Comparison of ENCODE assay signal across 8 cellular contexts in genomic region chr14:22886500-22887259, GRCh38. TPM values are rescaled to one million over a fixed set of nuclear protein-coding genes. Genes with fewer than 3 reads are reported as not detected.
A peak's percentile ranks its signal among the peaks of the same experiment; 100 is the strongest.
DNase-seq lines count a peak whose midpoint lies in the region; ATAC-seq and TF ChIP-seq lines count a peak whose summit lies in the region.

No MANE protein-coding gene starts in this region.

- no peaks in the 10 kb centered on the region for H3K9me3 ChIP-seq in neuron (ENCODE audit: low read length)
- H3K9me3 ChIP-seq in suprapubic skin = no peaks in the 10 kb centered on the region

- no peaks in the 10 kb centered on the region for H3K9me3 Mint-ChIP-seq in activated T-cell treated with anti-CD3 and anti-CD28 coated beads, Interleukin-2, amount 50 U/mL, for 24 hours

- DNase-seq in ACHN (peak; percentile 71), NOMO-1 (lab: John Stamatoyannopoulos, UW; ENCODE audit: unreplicated experiment in 2 of 2) (peak; percentile 70 to 73), fibroblast of pulmonary artery (ENCODE audit: low read depth) (peak; percentile 54), suprapubic skin (ENCODE audit: low spot score in 2 of 2) (peak; percentile 83 to 88)
- DNase-seq in activated T-cell treated with anti-CD3 and anti-CD28 coated beads, Interleukin-2, amount 50 U/mL, for 24 hours = peak; percentile 81

- peaks cover 54% of the 10 kb centered on the region for H3K4me1 ChIP-seq in neuron (ENCODE audit: insufficient read depth, low read length)
- H3K4me1 ChIP-seq in suprapubic skin = peaks cover 49% of the 10 kb centered on the region

- H3K36me3 ChIP-seq in neuron (ENCODE audit: insufficient read depth, low read length) (no peaks in the 10 kb centered on the region), suprapubic skin (no peaks in the 10 kb centered on the region)

- no peak for TF ChIP-seq EP300 in suprapubic skin (IDR thresholded peaks at IDR 0.05)

- H3K4me3 ChIP-seq in fibroblast of pulmonary artery (replicated peaks; ENCODE audit: low read depth, low read length) = peak overlapping the region; percentile 69
- peak overlapping the region; percentile 60 for H3K4me3 ChIP-seq in neuron (ENCODE audit: low read length)
- peak overlapping the region; percentile 55 for H3K4me3 ChIP-seq in suprapubic skin

- H3K36me3 Mint-ChIP-seq in activated T-cell treated with anti-CD3 and anti-CD28 coated beads, Interleukin-2, amount 50 U/mL, for 24 hours (ENCODE audit: low read depth) = no peaks in the 10 kb centered on the region

- peak overlapping the region; percentile 64 for H3K27ac ChIP-seq in suprapubic skin

- no peaks in the 10 kb centered on the region for H3K27me3 Mint-ChIP-seq in activated T-cell treated with anti-CD3 and anti-CD28 coated beads, Interleukin-2, amount 50 U/mL, for 24 hours

- H3K4me1 Mint-ChIP-seq in activated T-cell treated with anti-CD3 and anti-CD28 coated beads, Interleukin-2, amount 50 U/mL, for 24 hours (ENCODE audit: low read depth) = peaks cover 51% of the 10 kb centered on the region

- TF ChIP-seq CTCF in fibroblast of pulmonary artery (IDR thresholded peaks at IDR 0.05; ENCODE audit: low read length, missing control alignments) (no peak), suprapubic skin (IDR thresholded peaks at IDR 0.05) (no peak)

- 8% methylated on average over 16 of the region's 77 CpGs for WGBS in suprapubic skin

- in situ Hi-C loops in ACHN (cut with HindIII; ENCODE audit: low pct_ligation_motif_present, low pct_unique_long_range_greater_than_20kb, low sequenced_read_pairs) = no loop called here

- peak overlapping the region; percentile 80 for H2AFZ ChIP-seq in neuron (ENCODE audit: low read depth, low read length)

- H3K27ac Mint-ChIP-seq in activated T-cell treated with anti-CD3 and anti-CD28 coated beads, Interleukin-2, amount 50 U/mL, for 24 hours = peak overlapping the region; percentile 86

- H3K4me3 Mint-ChIP-seq in activated T-cell treated with anti-CD3 and anti-CD28 coated beads, Interleukin-2, amount 50 U/mL, for 24 hours = peak overlapping the region; percentile 77

- H3K27me3 ChIP-seq in neuron (ENCODE audit: insufficient read depth, low read length) (no peaks in the 10 kb centered on the region), suprapubic skin (no peaks in the 10 kb centered on the region)

- TF ChIP-seq POLR2A in suprapubic skin (IDR thresholded peaks at IDR 0.05) = no peak

- ATAC-seq in GM18909 (IDR thresholded peaks at IDR 0.05; ENCODE audit: poor library complexity, unreplicated experiment) (peak; percentile 53), HG03135 (IDR thresholded peaks at IDR 0.05; ENCODE audit: unreplicated experiment) (peak; percentile 52)

RNA-seq across cellular contexts. Expression of gene REM2, which starts 3.7 kb away (rescaled TPM):
- 1 to 10 TPM in 2 of 4 donors, under 1 TPM in 2; 0.89 to 5.4 (median 1.2) TPM for total RNA-seq in suprapubic skin

RNA-seq across cellular contexts. Expression of gene LRP10, which starts 15.1 kb away (rescaled TPM):
- 100 to 1,000 TPM in 3 of 4 donors, 10 to 100 TPM in 1; 97.8 to 170 (median 157) TPM for total RNA-seq in suprapubic skin

RNA-seq across cellular contexts. Expression of gene RBM23, which starts 32.3 kb away (rescaled TPM):
- total RNA-seq in suprapubic skin = 100 to 1,000 TPM in 1 of 4 donors, 10 to 100 TPM in 3; 64.5 to 104 (median 93.0) TPM

RNA-seq across cellular contexts. Expression of gene PRMT5, which starts 42.5 kb away (rescaled TPM):
- total RNA-seq in suprapubic skin = 10 to 100 TPM; 44.0 to 58.4 (median 50.3) TPM

RNA-seq across cellular contexts. Expression of gene MMP14, which starts 50.3 kb away (rescaled TPM):
- total RNA-seq in suprapubic skin = 100 to 1,000 TPM; 106 to 161 (median 128) TPM

Comparison
In these comparisons a context has a peak if more than half of its experiments do, and no peak if none do; other contexts are left out.
1. Peak in every context shown above with its lines: DNase-seq, ATAC-seq, H3K4me3 ChIP-seq and H3K27ac ChIP-seq.